In the genomic region with DNA sequence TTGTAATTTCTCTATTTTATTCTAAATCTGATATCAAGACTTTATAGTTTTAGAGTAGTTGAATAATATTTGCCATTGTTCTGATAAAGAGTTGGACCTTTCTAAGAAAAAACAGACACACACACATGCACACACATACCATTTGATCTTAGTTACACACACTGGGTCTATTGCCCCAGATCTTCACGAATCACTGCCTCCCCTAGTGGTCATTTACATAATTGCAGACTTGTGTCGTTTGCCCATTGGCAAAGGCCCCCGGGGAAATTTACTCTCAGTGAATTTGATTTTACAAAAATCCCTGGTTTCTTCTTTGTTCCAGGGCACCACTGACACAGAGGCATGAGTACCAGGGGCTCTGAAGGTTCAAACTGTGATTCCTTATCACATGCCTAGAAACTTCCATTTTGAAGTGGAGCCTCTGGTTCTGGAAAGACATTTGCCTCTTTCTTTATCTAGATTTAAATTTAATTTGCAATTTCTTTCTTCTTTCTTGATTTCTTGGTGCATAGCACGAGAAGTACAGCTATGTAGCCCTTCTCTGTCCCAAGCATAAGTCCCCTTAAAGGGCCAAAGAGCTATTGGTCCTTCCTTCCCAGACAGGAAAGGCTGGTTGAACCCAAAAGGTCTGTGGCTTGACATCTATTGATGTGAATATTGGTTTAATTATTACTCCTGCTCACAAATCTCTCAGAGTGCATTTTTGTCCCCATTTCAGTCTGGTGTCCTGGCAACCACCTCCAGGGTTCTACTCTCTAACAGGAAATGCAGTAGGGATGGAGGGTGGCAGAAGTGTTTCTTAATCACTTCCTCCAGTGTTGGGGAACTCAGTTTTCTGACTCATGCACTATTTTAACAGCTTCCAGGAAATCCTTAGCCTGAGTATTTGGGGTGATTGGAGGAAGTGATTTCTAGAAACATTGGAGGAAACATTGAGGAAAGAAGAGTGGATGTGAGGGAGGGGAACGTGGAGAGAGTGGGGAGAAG, we compare ENCODE assay signal across 8 cellular contexts. TPM values are rescaled to one million over a fixed set of nuclear protein-coding genes. Genes with fewer than 3 reads are reported as not detected.
DNase-seq lines count a peak whose midpoint lies in the region; TF ChIP-seq lines count a peak whose summit lies in the region.

No MANE protein-coding gene starts in this region.

- intact Hi-C loops in head of caudate nucleus (cut with DNase I), result no loop called here

- H3K27ac ChIP-seq in WERI-Rb-1, result no peak overlapping the region
- H3K27ac ChIP-seq in smooth muscle cell (ENCODE audit: low read depth), result no peak overlapping the region

- no peaks in the 10 kb centered on the region for H3K27me3 ChIP-seq in WERI-Rb-1 (ENCODE audit: insufficient read depth, low read depth, severe bottlenecking)
- H3K27me3 ChIP-seq in smooth muscle cell (ENCODE audit: low read depth), result peaks cover 34% of the 10 kb centered on the region

- H3K79me2 ChIP-seq in smooth muscle cell (ENCODE audit: low read depth), result no peaks in the 10 kb centered on the region

- H2AFZ ChIP-seq in smooth muscle cell (ENCODE audit: low read depth), result no peak overlapping the region

- H3K4me3 ChIP-seq in Jurkat, Clone E6-1 (ENCODE audit: low read length), result no peak overlapping the region
- H3K4me3 ChIP-seq in WERI-Rb-1 (ENCODE audit: low read depth, low read length), result no peak overlapping the region
- no peak overlapping the region for H3K4me3 ChIP-seq in smooth muscle cell

- H3K4me1 ChIP-seq in smooth muscle cell (ENCODE audit: low read depth), result no peaks in the 10 kb centered on the region

- H3K4me2 ChIP-seq in smooth muscle cell, result no peak overlapping the region

- 31% methylated on average over 5 of the region's 5 CpGs for WGBS in smooth muscle cell (ENCODE audit: low lambda C conversion rate)

- no peak overlapping the region for H3K9ac ChIP-seq in smooth muscle cell (ENCODE audit: low read depth)

- no peaks in the 10 kb centered on the region for H4K20me1 ChIP-seq in smooth muscle cell (ENCODE audit: low read depth)

- H3K36me3 ChIP-seq in WERI-Rb-1 (no peaks in the 10 kb centered on the region), smooth muscle cell (ENCODE audit: low read depth) (no peaks in the 10 kb centered on the region)

- H3K9me3 ChIP-seq in WERI-Rb-1 (ENCODE audit: severe bottlenecking) (no peaks in the 10 kb centered on the region), smooth muscle cell (replicated peaks; ENCODE audit: low read depth) (no peaks in the 10 kb centered on the region)

- DNase-seq in activated CD4-positive, alpha-beta T cell treated with anti-CD3 and anti-CD28 coated beads for 48 hours, result peak; percentile 37
- DNase-seq in activated CD4-positive, alpha-beta T cell treated with anti-CD3 and anti-CD28 coated beads for 1 hour, result no peak
- DNase-seq in Jurkat, Clone E6-1 (ENCODE audit: low read depth, low spot score), result peak; percentile 43
- DNase-seq in WERI-Rb-1 (peak; percentile 33), head of caudate nucleus (peak in 25 of 42 donors; percentile 27 to 85 (median 50)), smooth muscle cell (lab: John Stamatoyannopoulos, UW; ENCODE audit: unreplicated experiment) (no peak), middle frontal gyrus (ENCODE audit: extremely low spot score, low spot score) (no peak), GM19238 (ENCODE audit: insufficient read length, low spot score) (no peak)

- TF ChIP-seq CTCF in WERI-Rb-1 (IDR thresholded peaks at IDR 0.05; ENCODE audit: low read depth, low read length) (peak; percentile 80), smooth muscle cell (IDR thresholded peaks at IDR 0.05; ENCODE audit: borderline replicate concordance, insufficient read depth, poor library complexity, severe bottlenecking) (peak; percentile 66)

- H3F3A ChIP-seq in smooth muscle cell (ENCODE audit: low read depth), result no peaks in the 10 kb centered on the region

RNA-seq across cellular contexts. Expression of a gene that starts 32.4 kb away (rescaled TPM):
- polyA plus RNA-seq in Jurkat, Clone E6-1 (2012; ENCODE audit: insufficient read depth, insufficient read length), result not detected
- total RNA-seq in smooth muscle cell, result not detected in 2 replicates
- not detected in 2 replicates for polyA plus RNA-seq in smooth muscle cell

Comparison
In these comparisons a context has a peak if more than half of its experiments do, and no peak if none do; other contexts are left out.
1. DNase-seq: peak in activated CD4-positive, alpha-beta T cell treated with anti-CD3 and anti-CD28 coated beads for 48 hours (single experiment), Jurkat, Clone E6-1 (single experiment), WERI-Rb-1 (single experiment) and head of caudate nucleus (25 of 42); none in activated CD4-positive, alpha-beta T cell treated with anti-CD3 and anti-CD28 coated beads for 1 hour (single experiment), smooth muscle cell (single experiment), middle frontal gyrus (single experiment) and GM19238 (single experiment).